In genomic region chr19:54518844-54519243, GRCh38 we compare ENCODE assay signal across 10 cellular contexts. TPM values are rescaled to one million over a fixed set of nuclear protein-coding genes. Genes with fewer than 3 reads are reported as not detected.
DNase-seq lines count a peak whose midpoint lies in the region; ATAC-seq and TF ChIP-seq lines count a peak whose summit lies in the region.
"Had no signal": no experiment of that assay in that cellular context is flagged by ENCODE, and none has a peak within 500 bp of the region (broad histone marks: within the 10 kb centered on the region; RNA-seq: fewer than 3 reads in every experiment).

No MANE protein-coding gene starts in this region.

- BruUV-seq in Calu3 (replicated peaks; lab: Mats Ljungman, UMichigan): no TSS peak

- TF ChIP-seq CTCF in Calu3 (IDR thresholded peaks at IDR 0.05; ENCODE audit: unreplicated experiment) (no peak), Loucy (conservative IDR thresholded peaks at IDR 0.05; ENCODE audit: low read length) (no peak), upper lobe of left lung (IDR thresholded peaks at IDR 0.05) (no peak)

- 24 to 25% methylated on average over 5 of the region's 5 CpGs for WGBS in upper lobe of left lung, 2 donors

- H3K4me1 Mint-ChIP-seq in Calu3 (ENCODE audit: low read depth, unreplicated experiment): no peaks in the 10 kb centered on the region
- peaks cover 52% of the 10 kb centered on the region for H3K4me1 Mint-ChIP-seq in activated naive CD4-positive, alpha-beta T cell treated with anti-CD3 and anti-CD28 coated beads, Interleukin-2, amount 50 U/mL, for 24 hours

- H3K27me3 Mint-ChIP-seq in Calu3 (ENCODE audit: unreplicated experiment): peaks cover 90% of the 10 kb centered on the region
- peaks cover 15% of the 10 kb centered on the region for H3K27me3 Mint-ChIP-seq in activated naive CD4-positive, alpha-beta T cell treated with anti-CD3 and anti-CD28 coated beads, Interleukin-2, amount 50 U/mL, for 24 hours

- peak overlapping the region; percentile 74 for H3K4me2 ChIP-seq in Loucy (ENCODE audit: low read depth, low read length, poor library complexity, severe bottlenecking)

- no peaks in the 10 kb centered on the region for H3K79me2 ChIP-seq in Loucy (ENCODE audit: insufficient read depth, low read length)

- H3F3A ChIP-seq in Loucy (ENCODE audit: low read depth): peaks cover 7% of the 10 kb centered on the region; the same call in 1 of the 2 replicates

- H3K9me3 ChIP-seq in Loucy (ENCODE audit: insufficient read depth, low read depth, low read length): no peaks in the 10 kb centered on the region
- H3K9me3 ChIP-seq in upper lobe of left lung: no peaks in the 10 kb centered on the region

- H3K27ac Mint-ChIP-seq in Calu3 (ENCODE audit: unreplicated experiment): no peak overlapping the region
- peak overlapping the region; percentile 6 for H3K27ac Mint-ChIP-seq in activated naive CD4-positive, alpha-beta T cell treated with anti-CD3 and anti-CD28 coated beads, Interleukin-2, amount 50 U/mL, for 24 hours

- intact Hi-C loops in Calu3 (cut with micrococcal nuclease; ENCODE audit: unreplicated experiment): no loop called here

- DNase-seq in Calu3 (peak; percentile 9), D341Med (ENCODE audit: low spot score) (no peak), anterior cingulate cortex (lab: John Stamatoyannopoulos, UW) (no peak), upper lobe of left lung (no peak)

- no peak overlapping the region for H3K4me3 Mint-ChIP-seq in Calu3 (ENCODE audit: low read depth, unreplicated experiment)
- peak overlapping the region; percentile 71 for H3K4me3 Mint-ChIP-seq in activated naive CD4-positive, alpha-beta T cell treated with anti-CD3 and anti-CD28 coated beads, Interleukin-2, amount 50 U/mL, for 24 hours

- peak; percentile 49 for ATAC-seq in GM18868 (IDR thresholded peaks at IDR 0.05; ENCODE audit: unreplicated experiment)
- ATAC-seq in GM19395 (IDR thresholded peaks at IDR 0.05; ENCODE audit: unreplicated experiment): no peak
- no peak for ATAC-seq in upper lobe of left lung (ENCODE audit: low FRiP score in 2 of 2)

- H3K9me2 ChIP-seq in Loucy (replicated peaks; ENCODE audit: low read depth, low read length): no peaks in the 10 kb centered on the region

- peak overlapping the region; percentile 18 for H3K9ac ChIP-seq in Loucy (ENCODE audit: low read depth, low read length, poor library complexity, severe bottlenecking)

- TF ChIP-seq EP300 in upper lobe of left lung (IDR thresholded peaks at IDR 0.05): no peak

- H3K4me1 ChIP-seq in Loucy (ENCODE audit: insufficient read depth, low read length, poor library complexity, severe bottlenecking) (peaks cover 61% of the 10 kb centered on the region), upper lobe of left lung (no peaks in the 10 kb centered on the region)

- H2AFZ ChIP-seq in Loucy (ENCODE audit: low read length): no peak overlapping the region

- H3K9me3 Mint-ChIP-seq in Calu3 (ENCODE audit: low read depth, unreplicated experiment): no peaks in the 10 kb centered on the region
- peaks cover 5% of the 10 kb centered on the region for H3K9me3 Mint-ChIP-seq in activated naive CD4-positive, alpha-beta T cell treated with anti-CD3 and anti-CD28 coated beads, Interleukin-2, amount 50 U/mL, for 24 hours

- H3K4me3 ChIP-seq in Loucy (ENCODE audit: low read length, poor library complexity, severe bottlenecking): peak overlapping the region; percentile 52
- no peak overlapping the region for H3K4me3 ChIP-seq in upper lobe of left lung

- no peak overlapping the region for H3K27ac ChIP-seq in upper lobe of left lung

- no peak for TF ChIP-seq POLR2A in upper lobe of left lung (IDR thresholded peaks at IDR 0.05)

- no peaks in the 10 kb centered on the region for H4K20me1 ChIP-seq in Loucy (ENCODE audit: insufficient read depth, low read length, poor library complexity, severe bottlenecking)

- H3K36me3 Mint-ChIP-seq in Calu3 (ENCODE audit: insufficient read depth, unreplicated experiment): no peaks in the 10 kb centered on the region
- peaks cover 4% of the 10 kb centered on the region for H3K36me3 Mint-ChIP-seq in activated naive CD4-positive, alpha-beta T cell treated with anti-CD3 and anti-CD28 coated beads, Interleukin-2, amount 50 U/mL, for 24 hours

- CTCF ChIA-PET in Calu3 (lab: Charles Lee): interaction anchor here (0.6 kb wide), 2 partner anchors 9 to 55 kb away, joined by 3 to 6 read pairs; partner anchors contain the start of gene LENG9

- H3K27me3 ChIP-seq in Loucy (ENCODE audit: insufficient read depth, low read length, poor library complexity, severe bottlenecking) (no peaks in the 10 kb centered on the region), upper lobe of left lung (no peaks in the 10 kb centered on the region)

- H3K36me3 ChIP-seq in Loucy (ENCODE audit: insufficient read depth, low read length) (no peaks in the 10 kb centered on the region), upper lobe of left lung (no peaks in the 10 kb centered on the region)

RNA-seq across cellular contexts. Expression of gene LAIR2, which starts 16.2 kb away (rescaled TPM):
- total RNA-seq in Calu3 (2022) (not detected in 2 replicates), upper lobe of left lung (not detected)
- total RNA-seq: fibroblast of villous mesenchyme, NCI-H460 had no signal

RNA-seq across cellular contexts. Expression of gene CDC42EP5, which starts 45.7 kb away (rescaled TPM):
- 12.9 and 19.7 TPM in 2 replicates for total RNA-seq in Calu3 (2022)
- total RNA-seq in upper lobe of left lung: 10 to 100 TPM; 11.1 to 40.4 (median 20.6) TPM

RNA-seq across cellular contexts. Expression of gene LILRA2, which starts 54.7 kb away (rescaled TPM):
- total RNA-seq in Calu3 (2022) (not detected in 2 replicates), upper lobe of left lung (10 to 100 TPM in 2 of 6 donors, 1 to 10 TPM in 2, under 1 TPM in 2; 0.78 to 38.4 (median 7.6) TPM)
- total RNA-seq: fibroblast of villous mesenchyme, NCI-H460 had no signal

RNA-seq across cellular contexts. Expression of gene LENG9, which starts 55.3 kb away (rescaled TPM):
- total RNA-seq in Calu3 (2022) (14.7 and 16.4 TPM in 2 replicates), upper lobe of left lung (10 to 100 TPM in 2 of 6 donors, 1 to 10 TPM in 4; 3.3 to 12.6 (median 9.1) TPM)
